ENCODE assay signal across 14 cellular contexts in the genomic region with DNA sequence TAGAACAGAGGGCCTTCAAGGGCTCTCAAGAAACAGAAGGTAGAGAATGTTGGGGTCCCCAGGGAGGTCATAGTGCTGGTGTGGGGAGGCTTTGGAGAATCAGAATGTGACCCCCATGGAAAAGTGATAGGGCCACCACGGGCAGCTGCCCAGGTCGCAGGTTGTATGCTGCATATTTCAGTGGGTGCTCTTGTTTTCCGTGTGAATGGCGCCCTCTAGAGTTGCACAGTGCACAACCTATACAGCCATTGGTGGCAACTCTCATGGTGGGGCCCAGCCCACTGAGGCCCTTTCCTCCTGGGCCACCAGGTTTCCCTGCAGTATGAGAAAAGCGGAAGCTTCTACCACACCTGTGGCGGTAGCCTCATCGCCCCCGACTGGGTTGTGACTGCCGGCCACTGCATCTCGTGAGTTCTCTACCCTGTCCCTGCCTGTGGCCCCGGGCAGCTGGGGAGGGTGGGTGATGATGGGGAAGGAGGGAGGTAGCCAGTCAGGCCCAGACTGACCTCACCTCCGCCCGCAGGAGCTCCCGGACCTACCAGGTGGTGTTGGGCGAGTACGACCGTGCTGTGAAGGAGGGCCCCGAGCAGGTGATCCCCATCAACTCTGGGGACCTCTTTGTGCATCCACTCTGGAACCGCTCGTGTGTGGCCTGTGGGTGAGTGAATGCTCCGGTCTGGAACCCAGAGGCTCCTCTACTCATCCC. TPM values are rescaled to one million over a fixed set of nuclear protein-coding genes. Genes with fewer than 3 reads are reported as not detected.
DNase-seq lines count a peak whose midpoint lies in the region; ATAC-seq, FAIRE-seq and TF ChIP-seq lines count a peak whose summit lies in the region.
"Not testable (repeated sequence)": the region's sequence is repeated elsewhere in the genome, so short reads cannot be mapped to it uniquely, and the experiment has no call there.
"Had no signal": no experiment of that assay in that cellular context is flagged by ENCODE, and none has a peak within 500 bp of the region (broad histone marks: within the 10 kb centered on the region; RNA-seq: fewer than 3 reads in every experiment).

No MANE protein-coding gene starts in this region.

- POLR2A ChIA-PET in A549 (lab: Yijun Ruan, JAX); activated CD8-positive, alpha-beta T cell treated with anti-CD3 and anti-CD28 coated beads, Interleukin-2, amount 10 ng/mL, durations not matched to agents 7 days and 5 days (lab: Charles Lee): not testable (repeated sequence)

- not testable (repeated sequence) for H2AFZ ChIP-seq in smooth muscle cell (ENCODE audit: low read depth)

- H3K4me1 ChIP-seq in A549; heart left ventricle; lower lobe of right lung; smooth muscle cell (ENCODE audit: low read depth): not testable (repeated sequence)

- not testable (repeated sequence) for H3K27me3 Mint-ChIP-seq in HFFc6 (ENCODE audit: insufficient read depth); activated CD8-positive, alpha-beta T cell treated with anti-CD3 and anti-CD28 coated beads, Interleukin-2, amount 10 ng/mL, durations not matched to agents 7 days and 5 days (ENCODE audit: low read depth); chondrocyte (ENCODE audit: low read depth)

- not testable (repeated sequence) for H3K9me3 Mint-ChIP-seq in HFFc6; activated CD8-positive, alpha-beta T cell treated with anti-CD3 and anti-CD28 coated beads, Interleukin-2, amount 10 ng/mL, durations not matched to agents 7 days and 5 days (ENCODE audit: insufficient read depth); chondrocyte (ENCODE audit: low read depth)

- H3K9ac ChIP-seq in smooth muscle cell (ENCODE audit: low read depth): not testable (repeated sequence)

- not testable (repeated sequence) for H3K27ac ChIP-seq in A549; heart left ventricle; lower lobe of right lung; smooth muscle cell (ENCODE audit: low read depth)

- TF ChIP-seq POLR2A in A549 (IDR thresholded peaks at IDR 0.05; ENCODE audit: low read length); heart left ventricle (IDR thresholded peaks at IDR 0.05): not testable (repeated sequence)

- not testable (repeated sequence) for TF ChIP-seq RAD21 in A549 (conservative IDR thresholded peaks at IDR 0.05 in 1 of 2, IDR thresholded peaks at IDR 0.05 in 1 of 2)

- CTCF ChIA-PET in A549 (lab: Yijun Ruan, JAX): interaction anchor here (0.6 to 1.0 kb wide), 2 partner anchors 18 to 274 kb away, joined by 3 read pairs; no protein-coding TSS in a partner anchor
- CTCF ChIA-PET in activated CD8-positive, alpha-beta T cell treated with anti-CD3 and anti-CD28 coated beads, Interleukin-2, amount 10 ng/mL, durations not matched to agents 7 days and 5 days (lab: Charles Lee): interaction anchor here (1.1 kb wide), 1 partner anchor 44 kb away, joined by 3 read pairs; no protein-coding TSS in a partner anchor

- not testable (repeated sequence) for H3K27ac Mint-ChIP-seq in HFFc6; activated CD8-positive, alpha-beta T cell treated with anti-CD3 and anti-CD28 coated beads, Interleukin-2, amount 10 ng/mL, durations not matched to agents 7 days and 5 days; chondrocyte (ENCODE audit: unreplicated experiment)

- H3K27me3 ChIP-seq in heart left ventricle; lower lobe of right lung (ENCODE audit: low read depth); smooth muscle cell (ENCODE audit: low read depth): not testable (repeated sequence)

- 0% methylated on average over 2 of the region's 21 CpGs for WGBS in A549 (ENCODE audit: missing lambda C conversion rate)
- 68 to 73% (median 70%) methylated on average over 11 to 21 of the region's 21 CpGs for WGBS in heart left ventricle, 4 donors
- WGBS in smooth muscle cell (ENCODE audit: low lambda C conversion rate): 73% methylated on average over 20 of the region's 21 CpGs

- not testable (repeated sequence) for H3K79me2 ChIP-seq in smooth muscle cell (ENCODE audit: low read depth)

- H3K4me3 Mint-ChIP-seq in HFFc6; activated CD8-positive, alpha-beta T cell treated with anti-CD3 and anti-CD28 coated beads, Interleukin-2, amount 10 ng/mL, durations not matched to agents 7 days and 5 days; chondrocyte (ENCODE audit: unreplicated experiment): not testable (repeated sequence)

- not testable (repeated sequence) for H4K20me1 ChIP-seq in smooth muscle cell (ENCODE audit: low read depth)

- not testable (repeated sequence) for H3F3A ChIP-seq in smooth muscle cell (ENCODE audit: low read depth)

- H3K9me3 ChIP-seq in A549; heart left ventricle; lower lobe of right lung; smooth muscle cell (replicated peaks; ENCODE audit: low read depth): not testable (repeated sequence)

- not testable (repeated sequence) for H3K36me3 ChIP-seq in heart left ventricle; lower lobe of right lung; smooth muscle cell (ENCODE audit: low read depth)

- not testable (repeated sequence) for FAIRE-seq in A549 (lab: Jason Lieb, UNC)

- H3K4me2 ChIP-seq in A549, smooth muscle cell: not testable (repeated sequence)

- H3K4me1 Mint-ChIP-seq in HFFc6 (ENCODE audit: low read depth); activated CD8-positive, alpha-beta T cell treated with anti-CD3 and anti-CD28 coated beads, Interleukin-2, amount 10 ng/mL, durations not matched to agents 7 days and 5 days (ENCODE audit: low read depth); chondrocyte (ENCODE audit: low read depth): not testable (repeated sequence)

- TF ChIP-seq EP300 in A549 (IDR thresholded peaks at IDR 0.05): not testable (repeated sequence)

- ATAC-seq in A549 (peak; percentile 83 to 90), heart left ventricle (peak in 3 of 4 donors; percentile 58 to 79 (median 74)), lower lobe of right lung (peak; percentile 52 to 63)
- peak; percentile 79 for ATAC-seq in activated CD8-positive, alpha-beta T cell treated with anti-CD3 and anti-CD28 coated beads, Interleukin-2, amount 10 ng/mL, durations not matched to agents 7 days and 5 days

- intact Hi-C loops in heart left ventricle (cut with DNase I); lower lobe of right lung (cut with DNase I): not testable (repeated sequence)

- not testable (repeated sequence) for DNase-seq in A549 (ENCODE audit: low read depth in 1 of 2, low spot score in 1 of 2); HFFc6; lower lobe of right lung; smooth muscle cell (lab: John Stamatoyannopoulos, UW; ENCODE audit: unreplicated experiment)
- DNase-seq in RPMI7951 (ENCODE audit: low read depth) (peak; percentile 14), chondrocyte (ENCODE audit: low spot score) (peak; percentile 77), heart left ventricle (peak in 1 of 5 donors; percentile 31)
- peak; percentile 34 for DNase-seq in activated CD8-positive, alpha-beta T cell treated with anti-CD3 and anti-CD28 coated beads, Interleukin-2, amount 10 ng/mL, durations not matched to agents 7 days and 5 days

- peak; percentile 11; the same call in 1 of the 3 replicates for TF ChIP-seq CTCF in A549 (IDR thresholded peaks at IDR 0.05)
- TF ChIP-seq CTCF in HFFc6 (IDR thresholded peaks at IDR 0.05): peak; percentile 43; the same call in 1 of the 2 replicates
- peak; percentile 61 for TF ChIP-seq CTCF in chondrocyte (IDR thresholded peaks at IDR 0.05)
- TF ChIP-seq CTCF in heart left ventricle (IDR thresholded peaks at IDR 0.05): peak in 3 of 12 donors; percentile 13 to 23 (median 23)
- TF ChIP-seq CTCF in lower lobe of right lung (IDR thresholded peaks at IDR 0.05): not testable (repeated sequence)
- TF ChIP-seq CTCF in smooth muscle cell (IDR thresholded peaks at IDR 0.05; ENCODE audit: borderline replicate concordance, insufficient read depth, poor library complexity, severe bottlenecking): peak; percentile 15

- not testable (repeated sequence) for H3K36me3 Mint-ChIP-seq in HFFc6 (ENCODE audit: low read depth); activated CD8-positive, alpha-beta T cell treated with anti-CD3 and anti-CD28 coated beads, Interleukin-2, amount 10 ng/mL, durations not matched to agents 7 days and 5 days (ENCODE audit: low read depth); chondrocyte (ENCODE audit: low read depth)

- H3K4me3 ChIP-seq in A549, heart left ventricle, lower lobe of right lung, smooth muscle cell: not testable (repeated sequence)

RNA-seq across cellular contexts. Expression of gene CELA3B, which starts 3.8 kb away (rescaled TPM):
- not detected in 2 replicates for polyA plus RNA-seq in A549 (2011; rRNA removed)
- polyA plus RNA-seq in A549 (2012; cell fraction: cytosol; rRNA removed): not detected in 2 replicates
- polyA plus RNA-seq in A549 (2012; cell fraction: nucleus; rRNA removed): not detected in 2 replicates
- not detected in 3 replicates for polyA plus RNA-seq in A549 (2017; fragmentation: RNase III; extraction: RNeasy Plus Mini Kit Qiagen cat#74134 plus additional on column Dnase treatment)
- polyA minus RNA-seq in A549 (2011; rRNA and poly(A)+ RNA removed): not detected in 2 replicates
- total RNA-seq in HFFc6 (2021; fragmentation: NEBNext Ultra II Directional; extraction: Animal tissue kit (Norgen Biotek cat#: 25700)): not detected
- not detected in 2 replicates for total RNA-seq in RPMI7951 (2014; rRNA removed; shearing (Covaris generic))
- not detected for total RNA-seq in activated CD8-positive, alpha-beta T cell treated with anti-CD3 and anti-CD28 coated beads, Interleukin-2, amount 10 ng/mL, durations not matched to agents 7 days and 5 days
- not detected in 3 replicates for total RNA-seq in chondrocyte
- 1 to 10 TPM in 5 of 9 donors, not detected in 4; 1.2 to 2.6 (median 1.8) TPM for total RNA-seq in heart left ventricle
- polyA plus RNA-seq in heart left ventricle: under 1 TPM in 1 of 2 donors, not detected in 1; 0.24 TPM
- total RNA-seq in lower lobe of right lung: not detected
- total RNA-seq in smooth muscle cell: not detected in 2 replicates
- polyA plus RNA-seq in smooth muscle cell: not detected in 2 replicates
- total RNA-seq: ascending aorta; CD8-positive, alpha-beta memory T cell; esophagus muscularis mucosa; skeletal muscle tissue had no signal
- polyA plus RNA-seq: CD8-positive, alpha-beta memory T cell; IgD-negative memory B cell; SK-N-SH had no signal

RNA-seq across cellular contexts. Expression of gene CELA3A, which starts 20.8 kb away (rescaled TPM):
- polyA plus RNA-seq in A549 (2011; rRNA removed) (not detected in 2 replicates), A549 (2017; fragmentation: RNase III; extraction: RNeasy Plus Mini Kit Qiagen cat#74134 plus additional on column Dnase treatment) (not detected in 3 replicates), heart left ventricle (under 1 TPM in 1 of 2 donors, not detected in 1; 0.68 TPM), smooth muscle cell (not detected in 2 replicates)
- polyA plus RNA-seq in A549 (2012; cell fraction: cytosol; rRNA removed): 0.04 TPM in 1 of 2 replicates, not detected in the other
- not detected in 2 replicates for polyA plus RNA-seq in A549 (2012; cell fraction: nucleus; rRNA removed)
- not detected in 2 replicates for polyA minus RNA-seq in A549 (2011; rRNA and poly(A)+ RNA removed)
- total RNA-seq in HFFc6 (2021; fragmentation: NEBNext Ultra II Directional; extraction: Animal tissue kit (Norgen Biotek cat#: 25700)): not detected
- not detected in 2 replicates for total RNA-seq in RPMI7951 (2014; rRNA removed; shearing (Covaris generic))
- total RNA-seq in activated CD8-positive, alpha-beta T cell treated with anti-CD3 and anti-CD28 coated beads, Interleukin-2, amount 10 ng/mL, durations not matched to agents 7 days and 5 days: not detected
- total RNA-seq in chondrocyte (not detected in 3 replicates), heart left ventricle (1 to 10 TPM in 4 of 9 donors, not detected in 5; 2.9 to 4.8 (median 3.1) TPM), lower lobe of right lung (not detected), smooth muscle cell (not detected in 2 replicates)
- total RNA-seq: ascending aorta; CD8-positive, alpha-beta memory T cell; esophagus muscularis mucosa; skeletal muscle tissue had no signal
- polyA plus RNA-seq: CD8-positive, alpha-beta memory T cell; IgD-negative memory B cell; SK-N-SH had no signal

RNA-seq across cellular contexts. Expression of gene HSPG2, which starts 43.6 kb away (rescaled TPM):
- polyA plus RNA-seq in A549 (2011; rRNA removed) (7.0 and 8.3 TPM in 2 replicates), A549 (2017; fragmentation: RNase III; extraction: RNeasy Plus Mini Kit Qiagen cat#74134 plus additional on column Dnase treatment) (42.7 to 51.6 TPM (median 43.5 TPM) in 3 replicates), heart left ventricle (100 to 1,000 TPM; 164 to 315 TPM), smooth muscle cell (46.7 and 55.4 TPM in 2 replicates)
- 26.3 and 36.6 TPM in 2 replicates for polyA plus RNA-seq in A549 (2012; cell fraction: cytosol; rRNA removed)
- 187 and 265 TPM in 2 replicates for polyA plus RNA-seq in A549 (2012; cell fraction: nucleus; rRNA removed)
- 16.1 and 26.1 TPM in 2 replicates for polyA minus RNA-seq in A549 (2011; rRNA and poly(A)+ RNA removed)
- total RNA-seq in HFFc6 (2021; fragmentation: NEBNext Ultra II Directional; extraction: Animal tissue kit (Norgen Biotek cat#: 25700)): 100 to 1,000 TPM; 275 to 430 (median 297) TPM
- total RNA-seq in RPMI7951 (2014; rRNA removed; shearing (Covaris generic)): 9.7 and 12.4 TPM in 2 replicates
- total RNA-seq in activated CD8-positive, alpha-beta T cell treated with anti-CD3 and anti-CD28 coated beads, Interleukin-2, amount 10 ng/mL, durations not matched to agents 7 days and 5 days: 1 to 10 TPM; 3.2 to 3.8 TPM
- total RNA-seq in chondrocyte (348 to 488 TPM (median 481 TPM) in 3 replicates), heart left ventricle (100 to 1,000 TPM; 202 to 608 (median 304) TPM), lower lobe of right lung (216 TPM), smooth muscle cell (26.4 and 40.7 TPM in 2 replicates)
- polyA plus RNA-seq: CD8-positive, alpha-beta memory T cell had no signal
